Comparison of ENCODE assay signal across 12 cellular contexts in the genomic region with DNA sequence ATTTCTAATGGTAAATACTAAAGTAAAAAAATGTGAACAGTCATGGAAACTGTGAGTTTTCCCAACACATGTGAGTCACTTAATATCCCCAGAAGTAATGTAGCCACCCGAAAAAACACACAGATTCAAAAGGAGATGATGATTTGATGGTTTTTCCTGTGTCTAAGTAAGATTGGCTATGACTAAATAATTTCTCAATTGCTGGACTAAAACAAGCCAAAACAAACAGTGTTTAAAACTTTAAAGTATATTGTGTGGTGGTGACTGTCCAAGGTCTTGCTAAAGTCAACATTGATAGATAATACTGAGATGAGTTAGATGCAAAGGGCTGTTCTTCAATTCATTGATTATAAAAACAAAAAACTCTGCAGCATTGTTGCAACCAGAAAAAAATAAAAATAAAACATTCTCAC.
DNase-seq lines count a peak whose midpoint lies in the region; TF ChIP-seq lines count a peak whose summit lies in the region.
"Had no signal": no experiment of that assay in that cellular context is flagged by ENCODE, and none has a peak within 500 bp of the region (broad histone marks: within the 10 kb centered on the region; RNA-seq: fewer than 3 reads in every experiment).

No MANE protein-coding gene starts in this region.

- no peak overlapping the region for H3K9ac ChIP-seq in adipocyte (ENCODE audit: low read length)

- H3K27me3 ChIP-seq in adipocyte (replicated peaks; ENCODE audit: control insufficient read depth, insufficient read depth, low read length): no peaks in the 10 kb centered on the region
- H3K27me3 ChIP-seq: suprapubic skin had no signal

- no peaks in the 10 kb centered on the region for H3K36me3 ChIP-seq in adipocyte (ENCODE audit: control insufficient read depth, insufficient read depth, low read length, severe bottlenecking)
- H3K36me3 ChIP-seq: suprapubic skin had no signal

- peaks cover 23% of the 10 kb centered on the region for H3K4me1 ChIP-seq in adipocyte (ENCODE audit: control insufficient read depth, insufficient read depth, low read length)
- H3K4me1 ChIP-seq: suprapubic skin had no signal

- TF ChIP-seq CTCF in fibroblast of villous mesenchyme (IDR thresholded peaks at IDR 0.05; ENCODE audit: insufficient read depth, low read depth, low read length): no peak
- no peak for TF ChIP-seq CTCF in retinal pigment epithelial cell (conservative IDR thresholded peaks at IDR 0.05; ENCODE audit: low read depth, low read length)

- no peaks in the 10 kb centered on the region for H3K9me3 ChIP-seq in adipocyte (ENCODE audit: control insufficient read depth, low read length)
- H3K9me3 ChIP-seq: suprapubic skin had no signal

- H3K4me3 ChIP-seq in adipocyte (ENCODE audit: low read length): peak overlapping the region; percentile 12
- H3K4me3 ChIP-seq in fibroblast of villous mesenchyme (ENCODE audit: low read depth, low read length): no peak overlapping the region
- H3K4me3 ChIP-seq in retinal pigment epithelial cell (ENCODE audit: low read length): no peak overlapping the region
- H3K4me3 ChIP-seq: suprapubic skin had no signal

- DNase-seq in HCEC 1CT (peak; percentile 96), adipocyte (ENCODE audit: low read depth) (no peak), fibroblast of villous mesenchyme (ENCODE audit: low read depth) (peak; percentile 87), retinal pigment epithelial cell (ENCODE audit: low read depth) (peak; percentile 18), NCI-H1694 treated with DMSO at 0.1 percent for 48 hours (lab: John Stamatoyannopoulos, UW) (no peak), KG1 (lab: John Stamatoyannopoulos, UW) (no peak), UCSD-AML1 (lab: John Stamatoyannopoulos, UW; ENCODE audit: unreplicated experiment) (no peak)
- DNase-seq: activated CD4-positive, alpha-beta T cell treated with anti-CD3 and anti-CD28 coated beads for 36 hours; CD8-positive, alpha-beta T cell; KBM-7; NCI-H2107 had no signal

Comparison
In these comparisons a context has a peak if more than half of its experiments do, and no peak if none do; other contexts are left out.
1. DNase-seq: peak in HCEC 1CT (single experiment), fibroblast of villous mesenchyme (single experiment) and retinal pigment epithelial cell (single experiment); none in adipocyte (single experiment), NCI-H1694 treated with DMSO at 0.1 percent for 48 hours (single experiment), KG1 (single experiment) and UCSD-AML1 (single experiment).